In the genomic region with DNA sequence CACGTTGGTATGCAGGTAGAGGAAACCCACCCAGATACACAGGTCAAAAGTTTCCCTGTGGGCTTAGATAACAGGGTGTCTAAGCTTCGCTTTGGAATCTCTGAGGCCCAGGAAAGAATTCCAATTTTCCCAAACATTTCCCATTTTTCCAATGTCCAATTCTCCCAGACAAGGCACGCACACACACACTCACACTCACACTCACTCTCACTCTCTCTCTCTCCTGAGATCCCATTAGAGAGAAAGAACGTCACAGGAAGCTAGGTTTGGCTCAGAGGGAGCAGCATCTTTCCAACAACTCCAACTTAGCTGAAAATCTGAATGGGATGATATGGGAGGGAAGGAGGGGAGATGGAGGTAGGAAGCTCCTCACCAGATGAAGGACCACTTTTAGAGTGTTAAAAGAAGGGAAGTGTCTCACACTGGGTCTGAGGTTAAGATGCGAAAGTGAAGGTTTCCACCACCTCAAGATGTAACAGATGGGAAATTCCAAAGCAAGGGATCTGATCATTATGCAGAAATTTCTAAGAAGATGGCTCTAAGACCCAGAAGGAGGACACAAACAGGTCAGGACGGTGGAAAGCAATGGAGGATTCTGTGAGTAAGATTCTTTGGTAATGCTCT, we compare ENCODE assay signal across 21 cellular contexts.
"Had no signal": no experiment of that assay in that cellular context is flagged by ENCODE, and none has a peak within 500 bp of the region (broad histone marks: within the 10 kb centered on the region; RNA-seq: fewer than 3 reads in every experiment).

No MANE protein-coding gene starts in this region.

- H3K9ac ChIP-seq: parathyroid adenoma had no signal

- H3K4me3 ChIP-seq: body of pancreas, cardiac muscle cell, gastroesophageal sphincter, skin epidermis, upper lobe of left lung had no signal

- H3K27me3 ChIP-seq: body of pancreas, cardiac muscle cell, gastroesophageal sphincter, upper lobe of left lung had no signal

- H2AFZ ChIP-seq: parathyroid adenoma had no signal

- H3K36me3 ChIP-seq: cardiac muscle cell, upper lobe of left lung had no signal

- ATAC-seq: body of pancreas; gastroesophageal sphincter; right cardiac atrium; stimulated activated effector memory CD8-positive, alpha-beta T cell treated with anti-CD3 and anti-CD28 coated beads, Interleukin-12 subunit alpha, Interleukin-12 subunit beta, amount 100 ng/mL, for 72 hours had no signal

- H3K27ac ChIP-seq: body of pancreas, cardiac muscle cell, gastroesophageal sphincter, parathyroid adenoma, skin epidermis, upper lobe of left lung had no signal

- H3K9me3 ChIP-seq: body of pancreas, gastroesophageal sphincter, upper lobe of left lung had no signal

- DNase-seq: activated B cell treated with CpG ODN at 0.5 μM for 24 hours; activated CD4-positive, alpha-beta memory T cell treated with anti-CD3 and anti-CD28 coated beads, Interleukin-2, amount 10 ng/mL, durations not matched to agents 7 days and 5 days; activated CD4-positive, alpha-beta T cell treated with anti-CD3 and anti-CD28 coated beads for 4 hours; activated naive CD4-positive, alpha-beta T cell treated with Interleukin-2 at 50 U/mL for 16 hours; activated naive CD8-positive, alpha-beta T cell treated with anti-CD3 and anti-CD28 coated beads, Interleukin-2, amount 10 ng/mL, durations not matched to agents 7 days and 5 days; amygdala; body of pancreas; cortex of kidney; head of caudate nucleus; hypothalamus; nephron progenitor cell; nucleus accumbens; right cardiac atrium; stimulated activated CD4-positive, alpha-beta T cell treated with anti-CD3 and anti-CD28 coated beads, Interleukin-2, amount 100 ng/mL, for 24 hours; T1000; upper lobe of left lung had no signal
